Comparison of ENCODE assay signal across 8 cellular contexts in the genomic region with DNA sequence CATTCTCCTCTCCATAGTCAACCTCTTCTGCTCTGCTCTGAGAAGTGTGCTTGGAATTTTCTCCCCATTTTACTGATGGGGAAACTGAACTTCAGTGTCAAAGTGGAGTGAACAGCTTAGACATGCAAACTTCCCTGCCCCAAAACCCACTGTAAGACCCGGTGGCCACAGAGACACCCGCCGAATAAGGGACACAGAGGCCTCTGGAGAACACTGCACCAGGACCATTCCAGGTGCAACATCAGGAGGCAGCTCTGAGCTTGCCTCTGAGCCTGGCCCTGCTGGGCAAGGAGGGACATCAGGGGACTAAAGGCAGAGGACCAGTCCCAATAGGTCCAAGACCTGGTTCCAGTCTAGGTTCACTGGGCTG. TPM values are rescaled to one million over a fixed set of nuclear protein-coding genes. Genes with fewer than 3 reads are reported as not detected.
DNase-seq lines count a peak whose midpoint lies in the region; ATAC-seq, FAIRE-seq and TF ChIP-seq lines count a peak whose summit lies in the region.

No MANE protein-coding gene starts in this region.

- peak overlapping the region; percentile 96 to 100 for H3K27ac ChIP-seq in A549
- peak overlapping the region; percentile 88 for H3K27ac ChIP-seq in naive thymus-derived CD4-positive, alpha-beta T cell (ENCODE audit: low read depth, low read length)

- TF ChIP-seq CTCF in A549 (IDR thresholded peaks at IDR 0.05): no peak

- DNase-seq in A549 (ENCODE audit: low read depth in 1 of 2, low spot score in 1 of 2) (no peak), MG63 (no peak), HTR-8/SVneo (ENCODE audit: insufficient read length, low spot score) (no peak), cerebellum (ENCODE audit: low spot score) (no peak)
- DNase-seq in naive thymus-derived CD4-positive, alpha-beta T cell: no peak

- POLR2A ChIA-PET in A549 (lab: Yijun Ruan, JAX): interaction anchor here (1.4 to 3.5 kb wide), 2 partner anchors 11 to 20 kb away, joined by 4 to 20 read pairs; no protein-coding TSS in a partner anchor
- POLR2A ChIA-PET in naive thymus-derived CD4-positive, alpha-beta T cell (lab: Charles Lee): interaction anchor here (0.8 to 7.3 kb wide), 12 partner anchors 9 to 112 kb away, joined by 3 to 239 read pairs (median 4); a partner anchor contains a TSS

- no peak for TF ChIP-seq POLR2A in A549 (IDR thresholded peaks at IDR 0.05; ENCODE audit: low read length)

- no peaks in the 10 kb centered on the region for H3K9me3 Mint-ChIP-seq in dendritic cell treated with granulocyte-macrophage colony-stimulating factor and Interleukin-4, amounts not matched to agents 40 ng/mL and 50 ng/mL, for 4 days
- H3K9me3 Mint-ChIP-seq in naive thymus-derived CD4-positive, alpha-beta T cell: no peaks in the 10 kb centered on the region

- H3K9me3 ChIP-seq in A549 (no peaks in the 10 kb centered on the region), MG63 (no peaks in the 10 kb centered on the region)
- H3K9me3 ChIP-seq in naive thymus-derived CD4-positive, alpha-beta T cell (ENCODE audit: control insufficient read depth in 2 of 3, low read length in 3 of 3): no peaks in the 10 kb centered on the region

- H3K4me1 Mint-ChIP-seq in dendritic cell treated with granulocyte-macrophage colony-stimulating factor and Interleukin-4, amounts not matched to agents 40 ng/mL and 50 ng/mL, for 4 days (ENCODE audit: low read depth): peaks cover 83% of the 10 kb centered on the region
- H3K4me1 Mint-ChIP-seq in naive thymus-derived CD4-positive, alpha-beta T cell: peaks cover 74 to 87% (median 82%) of the 10 kb centered on the region in 7 donors

- H3K27me3 ChIP-seq in MG63: no peaks in the 10 kb centered on the region
- no peaks in the 10 kb centered on the region for H3K27me3 ChIP-seq in naive thymus-derived CD4-positive, alpha-beta T cell (ENCODE audit: control insufficient read depth in 2 of 2, insufficient read depth in 2 of 2, low read length in 2 of 2)

- peak overlapping the region; percentile 85 for H3K4me3 Mint-ChIP-seq in dendritic cell treated with granulocyte-macrophage colony-stimulating factor and Interleukin-4, amounts not matched to agents 40 ng/mL and 50 ng/mL, for 4 days
- peak overlapping the region; percentile 86 to 99 (median 94) for H3K4me3 Mint-ChIP-seq in naive thymus-derived CD4-positive, alpha-beta T cell

- no peaks in the 10 kb centered on the region for H3K27me3 Mint-ChIP-seq in dendritic cell treated with granulocyte-macrophage colony-stimulating factor and Interleukin-4, amounts not matched to agents 40 ng/mL and 50 ng/mL, for 4 days
- no peaks in the 10 kb centered on the region for H3K27me3 Mint-ChIP-seq in naive thymus-derived CD4-positive, alpha-beta T cell

- FAIRE-seq in A549 (lab: Jason Lieb, UNC) (no peak), HTR-8/SVneo (lab: Jason Lieb, UNC) (no peak)

- no peak for TF ChIP-seq RAD21 in A549 (conservative IDR thresholded peaks at IDR 0.05 in 1 of 2, IDR thresholded peaks at IDR 0.05 in 1 of 2)

- peaks cover 38% of the 10 kb centered on the region for H3K36me3 ChIP-seq in MG63
- H3K36me3 ChIP-seq in naive thymus-derived CD4-positive, alpha-beta T cell (ENCODE audit: control insufficient read depth in 2 of 3, insufficient read depth in 3 of 3, low read length in 3 of 3): no peaks in the 10 kb centered on the region

- 91% methylated on average over 3 of the region's 3 CpGs for WGBS in A549 (ENCODE audit: missing lambda C conversion rate)

- no peak for TF ChIP-seq EP300 in A549 (IDR thresholded peaks at IDR 0.05)

- peaks cover 34% of the 10 kb centered on the region for H3K36me3 Mint-ChIP-seq in dendritic cell treated with granulocyte-macrophage colony-stimulating factor and Interleukin-4, amounts not matched to agents 40 ng/mL and 50 ng/mL, for 4 days (ENCODE audit: low read depth)
- H3K36me3 Mint-ChIP-seq in naive thymus-derived CD4-positive, alpha-beta T cell: peaks cover 0 to 31% (median 0%) of the 10 kb centered on the region in 5 donors

- intact Hi-C loops in dendritic cell treated with granulocyte-macrophage colony-stimulating factor and Interleukin-4, amounts not matched to agents 40 ng/mL and 50 ng/mL, for 4 days (cut with micrococcal nuclease): no loop called here
- intact Hi-C loops in naive thymus-derived CD4-positive, alpha-beta T cell (cut with micrococcal nuclease): loop anchor here (2.0 to 10.0 kb wide), 6 partner anchors 15 to 1823 kb away; a partner anchor contains a TSS

- H3K4me1 ChIP-seq in A549: peaks cover 73% of the 10 kb centered on the region
- peaks cover 57 to 72% of the 10 kb centered on the region in 2 donors for H3K4me1 ChIP-seq in naive thymus-derived CD4-positive, alpha-beta T cell (ENCODE audit: control insufficient read depth in 2 of 2, insufficient read depth in 2 of 2, low read length in 2 of 2)

- H3K27ac Mint-ChIP-seq in dendritic cell treated with granulocyte-macrophage colony-stimulating factor and Interleukin-4, amounts not matched to agents 40 ng/mL and 50 ng/mL, for 4 days: peak overlapping the region; percentile 83
- peak overlapping the region; percentile 90 to 99 (median 97) for H3K27ac Mint-ChIP-seq in naive thymus-derived CD4-positive, alpha-beta T cell

- H3K4me3 ChIP-seq in A549 (peak overlapping the region; percentile 89), MG63 (peak overlapping the region; percentile 75)
- H3K4me3 ChIP-seq in naive thymus-derived CD4-positive, alpha-beta T cell (ENCODE audit: low read length): peak overlapping the region; percentile 81

- ATAC-seq in A549 (no peak), GM21619 (IDR thresholded peaks at IDR 0.05; ENCODE audit: unreplicated experiment) (no peak), GM19328 (IDR thresholded peaks at IDR 0.05; ENCODE audit: unreplicated experiment) (no peak)
- ATAC-seq in naive thymus-derived CD4-positive, alpha-beta T cell: no peak

- CTCF ChIA-PET in A549 (lab: Yijun Ruan, JAX): interaction anchor here (0.7 to 59.0 kb wide), 18 partner anchors 10 to 111 kb away, joined by 3 to 1532 read pairs (median 7); a partner anchor contains a TSS
- CTCF ChIA-PET in naive thymus-derived CD4-positive, alpha-beta T cell (lab: Charles Lee): interaction anchor here (0.8 to 22.9 kb wide), 10 partner anchors 9 to 76 kb away, joined by 3 to 539 read pairs (median 4); no protein-coding TSS in a partner anchor

- peak overlapping the region; percentile 95 for H3K4me2 ChIP-seq in A549

TF ChIP-seq in A549, 52 proteins besides CTCF, POLR2A, EP300 and RAD21 (continues in another document):
- TF ChIP-seq, protein P1, sequence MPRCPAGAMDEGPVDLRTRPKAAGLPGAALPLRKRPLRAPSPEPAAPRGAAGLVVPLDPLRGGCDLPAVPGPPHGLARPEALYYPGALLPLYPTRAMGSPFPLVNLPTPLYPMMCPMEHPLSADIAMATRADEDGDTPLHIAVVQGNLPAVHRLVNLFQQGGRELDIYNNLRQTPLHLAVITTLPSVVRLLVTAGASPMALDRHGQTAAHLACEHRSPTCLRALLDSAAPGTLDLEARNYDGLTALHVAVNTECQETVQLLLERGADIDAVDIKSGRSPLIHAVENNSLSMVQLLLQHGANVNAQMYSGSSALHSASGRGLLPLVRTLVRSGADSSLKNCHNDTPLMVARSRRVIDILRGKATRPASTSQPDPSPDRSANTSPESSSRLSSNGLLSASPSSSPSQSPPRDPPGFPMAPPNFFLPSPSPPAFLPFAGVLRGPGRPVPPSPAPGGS (IDR thresholded peaks at IDR 0.05): no peak
- TF ChIP-seq CHD2 (IDR thresholded peaks at IDR 0.05; ENCODE audit: low read length, partially characterized antibody) (no peak), FOXS1 (CRISPR knock-in tag; IDR thresholded peaks at IDR 0.05) (no peak), HEYL (CRISPR knock-in tag; IDR thresholded peaks at IDR 0.05) (no peak), MAFK (IDR thresholded peaks at IDR 0.05; ENCODE audit: partially characterized antibody) (no peak)

RNA-seq across cellular contexts. Expression of a gene that starts 1.7 kb away (rescaled TPM):
- polyA plus RNA-seq in A549 (2011; rRNA removed): 17.2 and 20.8 TPM in 2 replicates
- 42.9 and 56.8 TPM in 2 replicates for polyA plus RNA-seq in A549 (2012; cell fraction: cytosol; rRNA removed)
- polyA plus RNA-seq in A549 (2012; cell fraction: nucleus; rRNA removed): 170 and 171 TPM in 2 replicates
- polyA plus RNA-seq in A549 (2017; fragmentation: RNase III; extraction: RNeasy Plus Mini Kit Qiagen cat#74134 plus additional on column Dnase treatment): 34.1 to 38.9 TPM (median 36.0 TPM) in 3 replicates
- 20.2 and 26.1 TPM in 2 replicates for polyA minus RNA-seq in A549 (2011; rRNA and poly(A)+ RNA removed)
- total RNA-seq in MG63 (2014; rRNA removed; shearing (Covaris generic); ENCODE audit: low replicate concordance): 30.5 and 31.5 TPM in 2 replicates
- 100 to 1,000 TPM; 150 to 194 (median 188) TPM for total RNA-seq in naive thymus-derived CD4-positive, alpha-beta T cell
- 10 to 100 TPM; 16.7 to 36.7 TPM for polyA plus RNA-seq in naive thymus-derived CD4-positive, alpha-beta T cell
- 12.1 TPM for total RNA-seq in cerebellum

RNA-seq across cellular contexts. Expression of a gene that starts 45.0 kb away (rescaled TPM):
- polyA plus RNA-seq in A549 (2011; rRNA removed): 25.1 and 27.3 TPM in 2 replicates
- polyA plus RNA-seq in A549 (2012; cell fraction: cytosol; rRNA removed): 27.5 and 39.0 TPM in 2 replicates
- 43.0 and 43.8 TPM in 2 replicates for polyA plus RNA-seq in A549 (2012; cell fraction: nucleus; rRNA removed)
- polyA plus RNA-seq in A549 (2017; fragmentation: RNase III; extraction: RNeasy Plus Mini Kit Qiagen cat#74134 plus additional on column Dnase treatment): 32.6 to 35.2 TPM (median 33.3 TPM) in 3 replicates
- polyA minus RNA-seq in A549 (2011; rRNA and poly(A)+ RNA removed): 37.7 and 42.9 TPM in 2 replicates
- 14.2 and 17.6 TPM in 2 replicates for total RNA-seq in MG63 (2014; rRNA removed; shearing (Covaris generic); ENCODE audit: low replicate concordance)
- 10 to 100 TPM in 2 of 5 experiments, 1 to 10 TPM in 3; 6.7 to 14.3 (median 10.0) TPM for total RNA-seq in naive thymus-derived CD4-positive, alpha-beta T cell
- 10 to 100 TPM; 12.5 to 15.6 TPM for polyA plus RNA-seq in naive thymus-derived CD4-positive, alpha-beta T cell
- total RNA-seq in cerebellum: 7.8 TPM

RNA-seq across cellular contexts. Expression of a gene that starts 59.3 kb away (rescaled TPM):
- polyA plus RNA-seq in A549 (2011; rRNA removed) (0.70 and 0.75 TPM in 2 replicates), A549 (2017; fragmentation: RNase III; extraction: RNeasy Plus Mini Kit Qiagen cat#74134 plus additional on column Dnase treatment) (0.69 to 0.89 TPM (median 0.88 TPM) in 3 replicates)
- 0.69 and 0.70 TPM in 2 replicates for polyA plus RNA-seq in A549 (2012; cell fraction: cytosol; rRNA removed)
- 2.3 and 2.9 TPM in 2 replicates for polyA plus RNA-seq in A549 (2012; cell fraction: nucleus; rRNA removed)
- polyA minus RNA-seq in A549 (2011; rRNA and poly(A)+ RNA removed): 1.8 and 2.2 TPM in 2 replicates
- total RNA-seq in MG63 (2014; rRNA removed; shearing (Covaris generic); ENCODE audit: low replicate concordance): 2.9 and 6.1 TPM in 2 replicates
- 1 to 10 TPM in 2 of 5 experiments, under 1 TPM in 2, not detected in 1; 0.08 to 1.9 (median 1.1) TPM for total RNA-seq in naive thymus-derived CD4-positive, alpha-beta T cell
- under 1 TPM in 1 of 2 donors, not detected in 1; 0.15 TPM for polyA plus RNA-seq in naive thymus-derived CD4-positive, alpha-beta T cell
- total RNA-seq in cerebellum: 11.9 TPM
